14 cellular contexts compared by ENCODE assay signal in genomic region chr11:58621586-58622262, GRCh38. TPM values are rescaled to one million over a fixed set of nuclear protein-coding genes. Genes with fewer than 3 reads are reported as not detected.
DNase-seq lines count a peak whose midpoint lies in the region; TF ChIP-seq lines count a peak whose summit lies in the region.
"Had no signal": no experiment of that assay in that cellular context is flagged by ENCODE, and none has a peak within 500 bp of the region (broad histone marks: within the 10 kb centered on the region; RNA-seq: fewer than 3 reads in every experiment).

No MANE protein-coding gene starts in this region.

- peaks cover 8% of the 10 kb centered on the region for H3K36me3 ChIP-seq in smooth muscle cell (ENCODE audit: low read depth)

- peaks cover 44% of the 10 kb centered on the region for H3K36me3 Mint-ChIP-seq in activated naive CD4-positive, alpha-beta T cell treated with anti-CD3 and anti-CD28 coated beads for 36 hours (ENCODE audit: low read depth)
- H3K36me3 Mint-ChIP-seq in HFFc6 (ENCODE audit: low read depth), result peaks cover 61% of the 10 kb centered on the region
- peaks cover 21% of the 10 kb centered on the region for H3K36me3 Mint-ChIP-seq in activated naive CD8-positive, alpha-beta T cell

- H3K27ac Mint-ChIP-seq in activated naive CD4-positive, alpha-beta T cell treated with anti-CD3 and anti-CD28 coated beads for 36 hours, result peak overlapping the region; percentile 53
- H3K27ac Mint-ChIP-seq in HFFc6, result peak overlapping the region; percentile 70
- H3K27ac Mint-ChIP-seq in activated naive CD8-positive, alpha-beta T cell, result peak overlapping the region; percentile 76
- H3K27ac Mint-ChIP-seq: mesothelial cell of epicardium had no signal

- no peak overlapping the region for H3K4me3 ChIP-seq in smooth muscle cell
- H3K4me3 ChIP-seq: ascending aorta had no signal

- no peaks in the 10 kb centered on the region for H3K27me3 Mint-ChIP-seq in activated naive CD4-positive, alpha-beta T cell treated with anti-CD3 and anti-CD28 coated beads for 36 hours (ENCODE audit: low read depth)
- no peaks in the 10 kb centered on the region for H3K27me3 Mint-ChIP-seq in HFFc6 (ENCODE audit: insufficient read depth)
- H3K27me3 Mint-ChIP-seq in activated naive CD8-positive, alpha-beta T cell, result no peaks in the 10 kb centered on the region

- no peaks in the 10 kb centered on the region for H3K9me3 Mint-ChIP-seq in activated naive CD4-positive, alpha-beta T cell treated with anti-CD3 and anti-CD28 coated beads for 36 hours
- no peaks in the 10 kb centered on the region; the same call in 1 of the 2 replicates for H3K9me3 Mint-ChIP-seq in HFFc6
- no peaks in the 10 kb centered on the region for H3K9me3 Mint-ChIP-seq in activated naive CD8-positive, alpha-beta T cell (ENCODE audit: low read depth)
- H3K9me3 Mint-ChIP-seq: mesothelial cell of epicardium had no signal

- no peak overlapping the region for H2AFZ ChIP-seq in smooth muscle cell (ENCODE audit: low read depth)
- H2AFZ ChIP-seq: parathyroid adenoma had no signal

- H3K9ac ChIP-seq in smooth muscle cell (ENCODE audit: low read depth), result no peak overlapping the region
- H3K9ac ChIP-seq: parathyroid adenoma had no signal

- no peak overlapping the region for H3K4me2 ChIP-seq in smooth muscle cell

- no peaks in the 10 kb centered on the region for H3K27me3 ChIP-seq in smooth muscle cell (ENCODE audit: low read depth)
- H3K27me3 ChIP-seq: ascending aorta, tibial nerve had no signal

- H3K9me3 ChIP-seq in smooth muscle cell (replicated peaks; ENCODE audit: low read depth), result no peaks in the 10 kb centered on the region
- H3K9me3 ChIP-seq: ascending aorta, tibial nerve had no signal

- no peaks in the 10 kb centered on the region for H3K79me2 ChIP-seq in smooth muscle cell (ENCODE audit: low read depth)
- H3K79me2 ChIP-seq: parathyroid adenoma had no signal

- H3F3A ChIP-seq in smooth muscle cell (ENCODE audit: low read depth), result no peaks in the 10 kb centered on the region

- intact Hi-C loops in activated naive CD4-positive, alpha-beta T cell treated with anti-CD3 and anti-CD28 coated beads for 36 hours (cut with micrococcal nuclease), result loop anchor here (1.0 to 2.0 kb wide), 2 partner anchors 25 to 44 kb away; no protein-coding TSS in a partner anchor

- DNase-seq in activated naive CD4-positive, alpha-beta T cell treated with anti-CD3 and anti-CD28 coated beads for 36 hours, result no peak
- DNase-seq in activated naive CD4-positive, alpha-beta T cell treated with anti-CD3 and anti-CD28 coated beads, Interleukin-2, amount 50 U/mL, for 16 hours, result no peak
- DNase-seq in HFFc6 (no peak), smooth muscle cell (lab: John Stamatoyannopoulos, UW; ENCODE audit: unreplicated experiment) (no peak), NCI-H524 (lab: John Stamatoyannopoulos, UW) (no peak), GM19240 (ENCODE audit: insufficient read length, low spot score) (no peak), COR-L47 (lab: John Stamatoyannopoulos, UW) (no peak)
- DNase-seq: NCI-H2081 treated with DMSO at 0.1 percent for 48 hours, SIG-M5 had no signal

- peak overlapping the region; percentile 21 for H3K27ac ChIP-seq in smooth muscle cell (ENCODE audit: low read depth)
- H3K27ac ChIP-seq: ascending aorta, parathyroid adenoma had no signal

- H3K4me1 ChIP-seq in smooth muscle cell (ENCODE audit: low read depth), result no peaks in the 10 kb centered on the region
- H3K4me1 ChIP-seq: parathyroid adenoma had no signal

- H4K20me1 ChIP-seq in smooth muscle cell (ENCODE audit: low read depth), result no peaks in the 10 kb centered on the region

- TF ChIP-seq CTCF in HFFc6 (IDR thresholded peaks at IDR 0.05), result no peak
- TF ChIP-seq CTCF in smooth muscle cell (IDR thresholded peaks at IDR 0.05; ENCODE audit: borderline replicate concordance, insufficient read depth, poor library complexity, severe bottlenecking), result no peak

- 97% methylated on average over 4 of the region's 4 CpGs for WGBS in smooth muscle cell (ENCODE audit: low lambda C conversion rate)

- H3K4me1 Mint-ChIP-seq in activated naive CD4-positive, alpha-beta T cell treated with anti-CD3 and anti-CD28 coated beads for 36 hours (ENCODE audit: low read depth), result peaks cover 24% of the 10 kb centered on the region
- H3K4me1 Mint-ChIP-seq in HFFc6 (ENCODE audit: low read depth), result peaks cover 74% of the 10 kb centered on the region
- H3K4me1 Mint-ChIP-seq in activated naive CD8-positive, alpha-beta T cell (ENCODE audit: low read depth), result peaks cover 25% of the 10 kb centered on the region
- H3K4me1 Mint-ChIP-seq: mesothelial cell of epicardium had no signal

- no peak overlapping the region for H3K4me3 Mint-ChIP-seq in activated naive CD4-positive, alpha-beta T cell treated with anti-CD3 and anti-CD28 coated beads for 36 hours
- 0 out of 2 replicates have a peak overlapping the region, but pooled peaks have one; percentile 4 for H3K4me3 Mint-ChIP-seq in HFFc6
- H3K4me3 Mint-ChIP-seq in activated naive CD8-positive, alpha-beta T cell, result peak overlapping the region; percentile 34
- H3K4me3 Mint-ChIP-seq: mesothelial cell of epicardium had no signal

- CTCF ChIA-PET in activated naive CD4-positive, alpha-beta T cell treated with anti-CD3 and anti-CD28 coated beads for 36 hours (lab: Charles Lee), result interaction anchor here (0.6 to 1.2 kb wide), 5 partner anchors 40 to 576 kb away, joined by 3 to 7 read pairs (median 3); no protein-coding TSS in a partner anchor

RNA-seq across cellular contexts. Expression of gene CNTF, which starts 0.7 kb away (rescaled TPM):
- 1 to 10 TPM in 1 of 2 experiments, under 1 TPM in 1; 0.77 to 1.1 TPM for total RNA-seq in activated naive CD4-positive, alpha-beta T cell treated with anti-CD3 and anti-CD28 coated beads for 36 hours
- total RNA-seq in HFFc6 (2021; fragmentation: NEBNext Ultra II Directional; extraction: Animal tissue kit (Norgen Biotek cat#: 25700)), result 1 to 10 TPM in 4 of 6 experiments, under 1 TPM in 2; 0.91 to 1.7 (median 1.2) TPM
- total RNA-seq in smooth muscle cell, result 2.2 and 3.9 TPM in 2 replicates
- 0.45 and 0.66 TPM in 2 replicates for polyA plus RNA-seq in smooth muscle cell

RNA-seq across cellular contexts. Expression of gene ZFP91, which starts 42.9 kb away (rescaled TPM):
- total RNA-seq in activated naive CD4-positive, alpha-beta T cell treated with anti-CD3 and anti-CD28 coated beads for 36 hours, result 10 to 100 TPM; 30.5 to 32.6 TPM
- 10 to 100 TPM; 51.9 to 69.1 (median 59.4) TPM for total RNA-seq in HFFc6 (2021; fragmentation: NEBNext Ultra II Directional; extraction: Animal tissue kit (Norgen Biotek cat#: 25700))
- 43.0 and 47.4 TPM in 2 replicates for total RNA-seq in smooth muscle cell
- polyA plus RNA-seq in smooth muscle cell, result 14.5 and 16.9 TPM in 2 replicates

RNA-seq across cellular contexts. Expression of gene LPXN, which starts 46.1 kb away (rescaled TPM):
- total RNA-seq in activated naive CD4-positive, alpha-beta T cell treated with anti-CD3 and anti-CD28 coated beads for 36 hours, result 10 to 100 TPM; 84.9 to 85.1 TPM
- 100 to 1,000 TPM in 4 of 6 experiments, 10 to 100 TPM in 2; 51.0 to 154 (median 119) TPM for total RNA-seq in HFFc6 (2021; fragmentation: NEBNext Ultra II Directional; extraction: Animal tissue kit (Norgen Biotek cat#: 25700))
- total RNA-seq in smooth muscle cell, result 1.9 and 2.1 TPM in 2 replicates
- 2.7 and 4.0 TPM in 2 replicates for polyA plus RNA-seq in smooth muscle cell

Comparison
In these comparisons a context has a peak if more than half of its experiments do, and no peak if none do; other contexts are left out.
1. RNA of gene LPXN, which starts 46.1 kb away (total RNA-seq): 51.0 to 154 TPM in HFFc6 and 84.9 to 85.1 TPM in activated naive CD4-positive, alpha-beta T cell treated with anti-CD3 and anti-CD28 coated beads for 36 hours; 1.9 to 2.1 TPM in smooth muscle cell; every median in the first group is over 10 times any median in the second.
2. Peak in every context shown above with its lines, with median percentiles within 50 percentile points of each other: H3K27ac Mint-ChIP-seq.